In genomic region chr1:246661451-246661850, GRCh38 we compare ENCODE assay signal across 23 cellular contexts.
"Had no signal": no experiment of that assay in that cellular context is flagged by ENCODE, and none has a peak within 500 bp of the region (broad histone marks: within the 10 kb centered on the region; RNA-seq: fewer than 3 reads in every experiment).

No MANE protein-coding gene starts in this region.

- H3K4me1 ChIP-seq: ascending aorta, foreskin keratinocyte, left lung, neural progenitor cell, sigmoid colon had no signal

- H3K27ac ChIP-seq: adrenal gland, ascending aorta, foreskin keratinocyte, left lung, neural progenitor cell, sigmoid colon had no signal

- H3K36me3 ChIP-seq: neural progenitor cell had no signal

- H3K27me3 ChIP-seq: adrenal gland, ascending aorta, foreskin keratinocyte, left lung, neural progenitor cell, sigmoid colon had no signal

- H3K4me3 Mint-ChIP-seq: activated CD4-positive, alpha-beta memory T cell treated with anti-CD3 and anti-CD28 coated beads for 36 hours; activated naive CD8-positive, alpha-beta T cell; activated T-helper 17 cell treated with anti-CD3 and anti-CD28 coated beads, Interleukin-2, amount 50 U/mL, for 72 hours; naive thymus-derived CD4-positive, alpha-beta T cell; neural progenitor cell had no signal

- H3K9me3 ChIP-seq: adrenal gland, ascending aorta, left lung, sigmoid colon had no signal

- H3K27me3 Mint-ChIP-seq: activated CD4-positive, alpha-beta memory T cell treated with anti-CD3 and anti-CD28 coated beads for 36 hours; activated naive CD8-positive, alpha-beta T cell; activated T-helper 17 cell treated with anti-CD3 and anti-CD28 coated beads, Interleukin-2, amount 50 U/mL, for 72 hours; naive thymus-derived CD4-positive, alpha-beta T cell had no signal

- H3K4me1 Mint-ChIP-seq: activated T-helper 17 cell treated with anti-CD3 and anti-CD28 coated beads, Interleukin-2, amount 50 U/mL, for 72 hours had no signal

- H3K9me3 Mint-ChIP-seq: activated CD4-positive, alpha-beta memory T cell treated with anti-CD3 and anti-CD28 coated beads for 36 hours; activated T-helper 17 cell treated with anti-CD3 and anti-CD28 coated beads, Interleukin-2, amount 50 U/mL, for 72 hours; neural progenitor cell had no signal

- H3K4me3 ChIP-seq: adrenal gland, ascending aorta, left lung, lung, neural progenitor cell, sigmoid colon, smooth muscle cell had no signal

- ATAC-seq: activated T-helper 17 cell treated with anti-CD3 and anti-CD28 coated beads, Interleukin-2, amount 50 U/mL, for 72 hours; foreskin keratinocyte; left lung; naive thymus-derived CD4-positive, alpha-beta T cell had no signal

- DNase-seq: activated CD4-positive, alpha-beta memory T cell treated with anti-CD3 and anti-CD28 coated beads for 36 hours; activated CD4-positive, alpha-beta T cell treated with anti-CD3 and anti-CD28 coated beads for 4 hours; activated CD4-positive, CD25-positive, alpha-beta regulatory T cell; activated naive CD4-positive, alpha-beta T cell; adrenal gland; central memory CD4-positive, alpha-beta T cell; effector memory CD4-positive, alpha-beta T cell; foreskin keratinocyte; kidney; left lung; naive thymus-derived CD4-positive, alpha-beta T cell; posterior cingulate gyrus; sigmoid colon; stimulated activated CD4-positive, alpha-beta T cell treated with anti-CD3 and anti-CD28 coated beads, Interleukin-2, amount 100 ng/mL, for 48 hours; stimulated activated naive CD4-positive, alpha-beta T cell treated with Interleukin-2 at 50 U/mL for 16 hours; T-helper 1 cell; T1000 had no signal

- H3K27ac Mint-ChIP-seq: activated CD4-positive, alpha-beta memory T cell treated with anti-CD3 and anti-CD28 coated beads for 36 hours; activated naive CD8-positive, alpha-beta T cell; activated T-helper 17 cell treated with anti-CD3 and anti-CD28 coated beads, Interleukin-2, amount 50 U/mL, for 72 hours; neural progenitor cell had no signal
